In the genomic region with DNA sequence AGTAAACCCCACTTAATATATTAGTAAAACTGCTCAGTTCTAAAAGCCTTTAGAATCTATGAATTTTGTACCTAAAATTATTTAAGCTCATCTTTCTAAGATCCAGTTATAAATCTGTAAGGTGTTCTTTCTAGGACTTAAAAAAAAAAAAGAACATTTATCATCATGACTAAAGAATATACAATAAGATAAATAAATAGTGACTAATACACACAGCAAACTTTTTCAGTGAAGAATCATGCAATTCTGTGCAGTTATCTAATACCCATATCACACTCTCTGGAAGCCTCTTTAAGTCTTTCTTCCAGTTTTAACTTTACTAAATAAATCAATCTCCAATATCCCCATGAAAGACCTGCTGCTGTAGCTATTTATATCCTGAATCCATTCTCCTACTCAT, we compare ENCODE assay signal across 20 cellular contexts. TPM values are rescaled to one million over a fixed set of nuclear protein-coding genes. Genes with fewer than 3 reads are reported as not detected.
DNase-seq lines count a peak whose midpoint lies in the region; ATAC-seq, FAIRE-seq and TF ChIP-seq lines count a peak whose summit lies in the region.
"Had no signal": no experiment of that assay in that cellular context is flagged by ENCODE, and none has a peak within 500 bp of the region (broad histone marks: within the 10 kb centered on the region; RNA-seq: fewer than 3 reads in every experiment).

No MANE protein-coding gene starts in this region.

- H3K27me3 Mint-ChIP-seq in astrocyte (ENCODE audit: low read depth, unreplicated experiment) (no peaks in the 10 kb centered on the region), memory B cell (no peaks in the 10 kb centered on the region)

- H3K9me3 ChIP-seq in GM23248 (ENCODE audit: low read depth) (no peaks in the 10 kb centered on the region), astrocyte (ENCODE audit: insufficient read depth, low read depth, low read length) (no peaks in the 10 kb centered on the region), thoracic aorta (no peaks in the 10 kb centered on the region)
- H3K9me3 ChIP-seq: BE2C had no signal

- FAIRE-seq in astrocyte (lab: Jason Lieb, UNC) = no peak
- FAIRE-seq: A204.1, D721Med had no signal

- H4K20me1 ChIP-seq in GM23248 (ENCODE audit: insufficient read depth) (no peaks in the 10 kb centered on the region), astrocyte (ENCODE audit: insufficient read depth, low read length) (no peaks in the 10 kb centered on the region)

- peak overlapping the region; percentile 37 for H3K27ac ChIP-seq in GM23248
- peak overlapping the region; percentile 65 for H3K27ac ChIP-seq in astrocyte (ENCODE audit: low read depth, low read length)
- H3K27ac ChIP-seq in thoracic aorta = peak overlapping the region; percentile 25 to 59

- TF ChIP-seq CTCF in astrocyte (IDR thresholded peaks at IDR 0.05; ENCODE audit: insufficient read depth, low read depth, low read length) (no peak), thoracic aorta (IDR thresholded peaks at IDR 0.05) (no peak)

- H3K4me3 Mint-ChIP-seq in astrocyte (ENCODE audit: unreplicated experiment) (no peak overlapping the region), memory B cell (no peak overlapping the region)
- H3K4me3 Mint-ChIP-seq: H9 had no signal

- in situ Hi-C loops in GM23248 (cut with MboI) = no loop called here

- H3K4me2 ChIP-seq in GM23248 (ENCODE audit: unreplicated experiment) (peak overlapping the region; percentile 25), astrocyte (ENCODE audit: low read length) (no peak overlapping the region)

- ATAC-seq in memory B cell (ENCODE audit: low read depth) = no peak
- ATAC-seq in thoracic aorta (ENCODE audit: insufficient number of reproducible peaks, low FRiP score, low read depth) = no peak
- no peak for ATAC-seq in GM21447 (IDR thresholded peaks at IDR 0.05; ENCODE audit: unreplicated experiment)
- no peak for ATAC-seq in GM19035 (IDR thresholded peaks at IDR 0.05; ENCODE audit: unreplicated experiment)

- H3K27me3 ChIP-seq in GM23248 (replicated peaks; ENCODE audit: insufficient read depth) = no peaks in the 10 kb centered on the region
- no peaks in the 10 kb centered on the region for H3K27me3 ChIP-seq in astrocyte (ENCODE audit: insufficient read depth, low read length)
- H3K27me3 ChIP-seq in thoracic aorta (replicated peaks; ENCODE audit: insufficient read depth) = no peaks in the 10 kb centered on the region
- H3K27me3 ChIP-seq: BE2C had no signal

- H3K9ac ChIP-seq in GM23248 (no peak overlapping the region), astrocyte (ENCODE audit: low read length) (no peak overlapping the region)

- peaks cover 29% of the 10 kb centered on the region; the same call in 1 of the 2 replicates for H3K36me3 ChIP-seq in GM23248 (ENCODE audit: low read depth)
- H3K36me3 ChIP-seq in astrocyte (ENCODE audit: insufficient read depth, low read length) = peaks cover 28% of the 10 kb centered on the region
- H3K36me3 ChIP-seq in thoracic aorta = no peaks in the 10 kb centered on the region

- no peak overlapping the region for H2AFZ ChIP-seq in GM23248
- no peak overlapping the region for H2AFZ ChIP-seq in astrocyte (ENCODE audit: low read depth, low read length)

- no peaks in the 10 kb centered on the region for H3K9me2 ChIP-seq in GM23248 (ENCODE audit: insufficient read depth)

- H3K4me1 ChIP-seq in GM23248 (ENCODE audit: insufficient read depth) (peaks cover 27% of the 10 kb centered on the region), astrocyte (ENCODE audit: insufficient read depth, low read length) (peaks cover 13% of the 10 kb centered on the region), thoracic aorta (ENCODE audit: control insufficient read depth in 1 of 2, low read depth in 2 of 2) (peaks cover 0 to 3% of the 10 kb centered on the region in 2 donors)
- H3K4me1 ChIP-seq: BE2C had no signal

- H3K36me3 Mint-ChIP-seq in astrocyte (ENCODE audit: low read depth, unreplicated experiment) (peaks cover 4% of the 10 kb centered on the region), memory B cell (no peaks in the 10 kb centered on the region)

- DNase-seq in GM23248 = peak; percentile 28
- DNase-seq in astrocyte (ENCODE audit: low read depth) = peak; percentile 34
- DNase-seq in memory B cell (ENCODE audit: low spot score in 2 of 2) = no peak
- DNase-seq in thoracic aorta (ENCODE audit: low spot score) = no peak
- DNase-seq in NCI-H2171 treated with DMSO at 0.1 percent for 48 hours (lab: John Stamatoyannopoulos, UW) = no peak
- DNase-seq: BE2C, DMS53, GF-D8, H9, NCI-H1105, NCI-H146, NCI-H2081, NCI-H2171, NCI-H526, OCI-M1, Right ventricle myocardium superior had no signal

- H3K79me2 ChIP-seq in GM23248 (ENCODE audit: insufficient read depth) = 0 out of 2 replicates have a peak, but pooled peaks cover 4% of the 10 kb centered on the region
- no peaks in the 10 kb centered on the region for H3K79me2 ChIP-seq in astrocyte (ENCODE audit: insufficient read depth, low read length)

- H3K4me3 ChIP-seq in GM23248 (no peak overlapping the region), astrocyte (ENCODE audit: insufficient read depth, low read depth, low read length) (no peak overlapping the region), thoracic aorta (no peak overlapping the region)

- peaks cover 50% of the 10 kb centered on the region for H3F3A ChIP-seq in GM23248 (ENCODE audit: insufficient read depth)

- no peaks in the 10 kb centered on the region for H3K9me3 Mint-ChIP-seq in astrocyte (ENCODE audit: unreplicated experiment)
- no peaks in the 10 kb centered on the region for H3K9me3 Mint-ChIP-seq in memory B cell
- H3K9me3 Mint-ChIP-seq: H9 had no signal

- no peak overlapping the region for H3K27ac Mint-ChIP-seq in astrocyte (ENCODE audit: unreplicated experiment)
- peak overlapping the region; percentile 68 for H3K27ac Mint-ChIP-seq in memory B cell
- H3K27ac Mint-ChIP-seq: H9 had no signal

- H3K4me1 Mint-ChIP-seq in astrocyte (ENCODE audit: low read depth, unreplicated experiment) (no peaks in the 10 kb centered on the region), memory B cell (no peaks in the 10 kb centered on the region)

RNA-seq across cellular contexts. Expression of a gene that starts 59.8 kb away (rescaled TPM):
- 36.5 and 40.8 TPM in 2 replicates for total RNA-seq in GM23248 (2014; rRNA removed; shearing (Covaris generic))
- 39.7 and 41.1 TPM in 2 replicates for polyA plus RNA-seq in GM23248 (2016; fragmentation: Nextera tagmentation; extraction: Ambion mirVana)
- total RNA-seq in astrocyte (23.4 and 23.5 TPM in 2 replicates), thoracic aorta (10 to 100 TPM; 23.6 to 26.3 TPM)

Comparison
In these comparisons a context has a peak if more than half of its experiments do, and no peak if none do; other contexts are left out.
1. DNase-seq: peak in GM23248 (single experiment) and astrocyte (single experiment); none in memory B cell (0 of 2), thoracic aorta (single experiment) and NCI-H2171 treated with DMSO at 0.1 percent for 48 hours (single experiment).
2. Peak in every context shown above with its lines, with median percentiles within 50 percentile points of each other: H3K27ac ChIP-seq.